ENCODE assay signal across 8 cellular contexts in genomic region chr18:76398899-76399612, GRCh38.
A peak's percentile ranks its signal among the peaks of the same experiment; 100 is the strongest.
DNase-seq lines count a peak whose midpoint lies in the region; ATAC-seq and TF ChIP-seq lines count a peak whose summit lies in the region.

No MANE protein-coding gene starts in this region.

- H3K27ac ChIP-seq in CD8-positive, alpha-beta T cell (ENCODE audit: low read depth, low read length): no peak overlapping the region

- no peak overlapping the region for H3K27ac Mint-ChIP-seq in CD8-positive, alpha-beta T cell
- H3K27ac Mint-ChIP-seq in activated CD4-positive, alpha-beta memory T cell treated with anti-CD3 and anti-CD28 coated beads for 36 hours: no peak overlapping the region

- peak; percentile 57 to 86 (median 66) for DNase-seq in CD8-positive, alpha-beta T cell
- DNase-seq in NCI-H774 (lab: John Stamatoyannopoulos, UW) (peak; percentile 31), ecto neural progenitor cell (ENCODE audit: low spot score) (peak; percentile 87), lung microvascular endothelial cell (ENCODE audit: low read depth in 2 of 2) (peak; percentile 62 to 86)
- DNase-seq in activated CD4-positive, alpha-beta memory T cell treated with anti-CD3 and anti-CD28 coated beads for 36 hours: peak; percentile 83
- peak; percentile 62 for DNase-seq in stimulated activated CD8-positive, alpha-beta memory T cell treated with anti-CD3 and anti-CD28 coated beads, Interleukin-15, amount 100 ng/mL, for 1 hour (ENCODE audit: low read depth)

- no peaks in the 10 kb centered on the region for H3K9me3 Mint-ChIP-seq in CD8-positive, alpha-beta T cell
- H3K9me3 Mint-ChIP-seq in activated CD4-positive, alpha-beta memory T cell treated with anti-CD3 and anti-CD28 coated beads for 36 hours: no peaks in the 10 kb centered on the region

- H3K27me3 Mint-ChIP-seq in CD8-positive, alpha-beta T cell (ENCODE audit: low read depth): peaks cover 4% of the 10 kb centered on the region
- no peaks in the 10 kb centered on the region for H3K27me3 Mint-ChIP-seq in activated CD4-positive, alpha-beta memory T cell treated with anti-CD3 and anti-CD28 coated beads for 36 hours

- H3K4me3 ChIP-seq in CD8-positive, alpha-beta T cell (ENCODE audit: low read depth, low read length): no peak overlapping the region

- CTCF ChIA-PET in CD8-positive, alpha-beta T cell (lab: Charles Lee): interaction anchor here (0.6 to 9.2 kb wide), 34 partner anchors 10 to 834 kb away, joined by 3 to 186 read pairs (median 6); no protein-coding TSS in a partner anchor
- CTCF ChIA-PET in activated CD4-positive, alpha-beta memory T cell treated with anti-CD3 and anti-CD28 coated beads for 36 hours (lab: Charles Lee): interaction anchor here (0.6 to 7.1 kb wide), 25 partner anchors 10 to 1025 kb away, joined by 3 to 174 read pairs (median 6); no protein-coding TSS in a partner anchor

- no peaks in the 10 kb centered on the region for H3K27me3 ChIP-seq in CD8-positive, alpha-beta T cell (ENCODE audit: insufficient read depth, low read length)

- no peak overlapping the region for H3K4me3 Mint-ChIP-seq in CD8-positive, alpha-beta T cell
- H3K4me3 Mint-ChIP-seq in activated CD4-positive, alpha-beta memory T cell treated with anti-CD3 and anti-CD28 coated beads for 36 hours: no peak overlapping the region

- peaks cover 5% of the 10 kb centered on the region for H3K36me3 Mint-ChIP-seq in CD8-positive, alpha-beta T cell
- no peaks in the 10 kb centered on the region for H3K36me3 Mint-ChIP-seq in activated CD4-positive, alpha-beta memory T cell treated with anti-CD3 and anti-CD28 coated beads for 36 hours

- intact Hi-C loops in CD8-positive, alpha-beta T cell (cut with DNase I, micrococcal nuclease): loop anchor here (1.0 to 5.0 kb wide), 4 partner anchors 223 to 404 kb away; no protein-coding TSS in a partner anchor
- intact Hi-C loops in activated CD4-positive, alpha-beta memory T cell treated with anti-CD3 and anti-CD28 coated beads for 36 hours (cut with micrococcal nuclease): loop anchor here (1.0 to 5.0 kb wide), 6 partner anchors 27 to 404 kb away; no protein-coding TSS in a partner anchor

- ATAC-seq in CD8-positive, alpha-beta T cell: peak; percentile 96
- ATAC-seq in GM19438 (IDR thresholded peaks at IDR 0.05; ENCODE audit: low read depth, unreplicated experiment) (peak; percentile 93), HG03469 (IDR thresholded peaks at IDR 0.05; ENCODE audit: unreplicated experiment) (peak; percentile 79)

- no peaks in the 10 kb centered on the region for H3K36me3 ChIP-seq in CD8-positive, alpha-beta T cell (ENCODE audit: insufficient read depth, low read length)

- peaks cover 6% of the 10 kb centered on the region for H3K4me1 Mint-ChIP-seq in CD8-positive, alpha-beta T cell (ENCODE audit: low read depth)
- peaks cover 5% of the 10 kb centered on the region for H3K4me1 Mint-ChIP-seq in activated CD4-positive, alpha-beta memory T cell treated with anti-CD3 and anti-CD28 coated beads for 36 hours (ENCODE audit: low read depth)

- TF ChIP-seq CTCF in CD8-positive, alpha-beta T cell (IDR thresholded peaks at IDR 0.05): peak; percentile 96

- H3K4me1 ChIP-seq in CD8-positive, alpha-beta T cell (ENCODE audit: insufficient read depth, low read length): no peaks in the 10 kb centered on the region

- H3K9me3 ChIP-seq in CD8-positive, alpha-beta T cell (ENCODE audit: low read length): no peaks in the 10 kb centered on the region

- POLR2A ChIA-PET in CD8-positive, alpha-beta T cell (lab: Charles Lee): interaction anchor here (0.7 to 1.5 kb wide), 4 partner anchors 10 to 707 kb away, joined by 4 to 7 read pairs (median 6); no protein-coding TSS in a partner anchor
- POLR2A ChIA-PET in activated CD4-positive, alpha-beta memory T cell treated with anti-CD3 and anti-CD28 coated beads for 36 hours (lab: Charles Lee): no interaction called here

Comparison
In these comparisons a context has a peak if more than half of its experiments do, and no peak if none do; other contexts are left out.
1. DNase-seq: peak in every context shown above with its lines; median percentile 87 in ecto neural progenitor cell; 83 in activated CD4-positive, alpha-beta memory T cell treated with anti-CD3 and anti-CD28 coated beads for 36 hours; 74 in lung microvascular endothelial cell; 66 in CD8-positive, alpha-beta T cell; 62 in stimulated activated CD8-positive, alpha-beta memory T cell treated with anti-CD3 and anti-CD28 coated beads, Interleukin-15, amount 100 ng/mL, for 1 hour; 31 in NCI-H774.